Comparison of ENCODE assay signal across 16 cellular contexts in genomic region chr19:8452446-8453123, GRCh38. TPM values are rescaled to one million over a fixed set of nuclear protein-coding genes. Genes with fewer than 3 reads are reported as not detected.
A peak's percentile ranks its signal among the peaks of the same experiment; 100 is the strongest.
DNase-seq lines count a peak whose midpoint lies in the region; ATAC-seq, FAIRE-seq and TF ChIP-seq lines count a peak whose summit lies in the region.
"Had no signal": no experiment of that assay in that cellular context is flagged by ENCODE, and none has a peak within 500 bp of the region (broad histone marks: within the 10 kb centered on the region; RNA-seq: fewer than 3 reads in every experiment).

No MANE protein-coding gene starts in this region.

- no peak overlapping the region for H2BK15ac ChIP-seq in H9 (ENCODE audit: low read depth, low read length)

- TF ChIP-seq RAD21 in A549 (conservative IDR thresholded peaks at IDR 0.05 in 1 of 2, IDR thresholded peaks at IDR 0.05 in 1 of 2) = no peak

- TF ChIP-seq EP300 in A549 (IDR thresholded peaks at IDR 0.05) = no peak

- no peaks in the 10 kb centered on the region for H3K27me3 Mint-ChIP-seq in H9 (ENCODE audit: low read depth)
- no peaks in the 10 kb centered on the region for H3K27me3 Mint-ChIP-seq in central memory CD8-positive, alpha-beta T cell
- H3K27me3 Mint-ChIP-seq in nephron progenitor cell (ENCODE audit: low read depth, poor library complexity) = no peaks in the 10 kb centered on the region

- CTCF ChIA-PET in A549 (lab: Yijun Ruan, JAX) = interaction anchor here (1.5 kb wide), 1 partner anchor 40 kb away, joined by 6 read pairs; the partner anchor contains the start of gene MARCHF2

- no peaks in the 10 kb centered on the region for H3K23me2 ChIP-seq in H9 (ENCODE audit: insufficient read length, low read depth, low read length, poor library complexity, severe bottlenecking)

- no peak overlapping the region for H2BK120ac ChIP-seq in H9 (ENCODE audit: low read depth, low read length, poor library complexity, severe bottlenecking)

- 72% methylated on average over 4 of the region's 4 CpGs for WGBS in A549 (ENCODE audit: missing lambda C conversion rate)
- WGBS in H9 (ENCODE audit: extremely low coverage, insufficient read length, low lambda C conversion rate) = no CpG with 5 or more reads among the region's 4 CpGs

- no peak overlapping the region for H4K8ac ChIP-seq in H9 (replicated peaks; ENCODE audit: insufficient read length, low read depth, low read length)

- no peak overlapping the region for H2BK12ac ChIP-seq in H9 (ENCODE audit: insufficient read length, low read depth, low read length)

- no peak overlapping the region for H2AK5ac ChIP-seq in H9 (ENCODE audit: insufficient read length, low read length)

- no peak for TF ChIP-seq POLR2A in A549 (IDR thresholded peaks at IDR 0.05; ENCODE audit: low read length)

- no peak overlapping the region for H3K4ac ChIP-seq in H9 (ENCODE audit: low read depth, low read length)

- H3K27ac Mint-ChIP-seq in H9 (peak overlapping the region in 2 of 3 experiments; percentile 42 to 52; a peak in 4 of 7 replicates), nephron progenitor cell (peak overlapping the region; percentile 94)
- peak overlapping the region; percentile 11 for H3K27ac Mint-ChIP-seq in central memory CD8-positive, alpha-beta T cell (ENCODE audit: low read depth)

- H3K14ac ChIP-seq in H9 (ENCODE audit: insufficient read depth, low read length) = no peak overlapping the region

- no peaks in the 10 kb centered on the region for H3K9me3 ChIP-seq in A549
- no peaks in the 10 kb centered on the region for H3K9me3 ChIP-seq in H9 (ENCODE audit: control insufficient read depth, low read depth, low read length)
- H3K9me3 ChIP-seq: body of pancreas, heart right ventricle had no signal

- ATAC-seq in A549 = no peak
- ATAC-seq in central memory CD8-positive, alpha-beta T cell (replicated peaks; ENCODE audit: extremely low read depth, poor library complexity, severe bottlenecking) = no peak
- ATAC-seq in GM19463 (IDR thresholded peaks at IDR 0.05; ENCODE audit: unreplicated experiment) = no peak
- ATAC-seq: body of pancreas, heart right ventricle had no signal

- no peak overlapping the region for H4K91ac ChIP-seq in H9 (ENCODE audit: insufficient read length, low read depth, low read length)

- no peak overlapping the region for H3T11ph ChIP-seq in H9 (ENCODE audit: low read length)

- H4K20me1 ChIP-seq in H9 (ENCODE audit: control insufficient read depth, insufficient read depth, insufficient read length) = peaks cover 4% of the 10 kb centered on the region

- no peak overlapping the region for H3K23ac ChIP-seq in H9 (ENCODE audit: insufficient read length, low read depth, low read length)

- H3K18ac ChIP-seq in H9 (ENCODE audit: insufficient read length, low read depth, low read length) = no peak overlapping the region

- FAIRE-seq in A549 (lab: Jason Lieb, UNC) (no peak), urothelium cell line (lab: Jason Lieb, UNC) (no peak)
- FAIRE-seq: GM12892 had no signal

- H3K27me3 ChIP-seq in H9 (ENCODE audit: insufficient read depth, low read length) = no peaks in the 10 kb centered on the region
- H3K27me3 ChIP-seq: body of pancreas, heart right ventricle had no signal

- H3K4me3 Mint-ChIP-seq in H9 = no peak overlapping the region
- no peak overlapping the region for H3K4me3 Mint-ChIP-seq in central memory CD8-positive, alpha-beta T cell
- no peak overlapping the region for H3K4me3 Mint-ChIP-seq in nephron progenitor cell

- peaks cover 89% of the 10 kb centered on the region for H3K79me2 ChIP-seq in H9 (ENCODE audit: insufficient read depth, low read length)

- no peak overlapping the region for H2AFZ ChIP-seq in H9 (ENCODE audit: low read length)
- H2AFZ ChIP-seq: parathyroid adenoma had no signal

- no peak overlapping the region for H4K5ac ChIP-seq in H9 (ENCODE audit: insufficient read length, low read depth, low read length)

- H3K36me3 Mint-ChIP-seq in H9 (ENCODE audit: insufficient read depth in 1 of 3, low read depth in 3 of 3) = peaks cover 35 to 72% (median 57%) of the 10 kb centered on the region in 3 experiments
- H3K36me3 Mint-ChIP-seq in central memory CD8-positive, alpha-beta T cell (ENCODE audit: insufficient read depth) = peaks cover 53% of the 10 kb centered on the region
- peaks cover 61% of the 10 kb centered on the region for H3K36me3 Mint-ChIP-seq in nephron progenitor cell (ENCODE audit: low read depth)

- H3K56ac ChIP-seq in H9 (ENCODE audit: insufficient read length, low read depth, low read length) = no peak overlapping the region

- H3K9me3 Mint-ChIP-seq in H9 (no peaks in the 10 kb centered on the region), nephron progenitor cell (no peaks in the 10 kb centered on the region)
- no peaks in the 10 kb centered on the region for H3K9me3 Mint-ChIP-seq in central memory CD8-positive, alpha-beta T cell

- TF ChIP-seq CTCF in A549 (IDR thresholded peaks at IDR 0.05) = no peak
- no peak for TF ChIP-seq CTCF in H9 (conservative IDR thresholded peaks at IDR 0.05)
- no peak for TF ChIP-seq CTCF in nephron progenitor cell (IDR thresholded peaks at IDR 0.05)

- H3K4me2 ChIP-seq in A549 = peak overlapping the region; percentile 67
- H3K4me2 ChIP-seq in H9 (ENCODE audit: insufficient read depth, insufficient read length, low read length) = no peak overlapping the region

- H2BK20ac ChIP-seq in H9 (ENCODE audit: low read depth, low read length, poor library complexity, severe bottlenecking) = no peak overlapping the region

- no peaks in the 10 kb centered on the region for H3K79me1 ChIP-seq in H9 (ENCODE audit: insufficient read depth, low read depth, low read length, poor library complexity, severe bottlenecking)

- H2BK5ac ChIP-seq in H9 (ENCODE audit: insufficient read length, low read length) = no peak overlapping the region

- no peak overlapping the region for H3K9ac ChIP-seq in H9 (ENCODE audit: extremely low read depth, insufficient read length, low read length)
- H3K9ac ChIP-seq: parathyroid adenoma had no signal

- no peak overlapping the region for H3K4me3 ChIP-seq in A549
- H3K4me3 ChIP-seq: body of pancreas, heart right ventricle, SK-N-MC had no signal

- POLR2A ChIA-PET in A549 (lab: Yijun Ruan, JAX) = interaction anchor here (1.1 kb wide), 1 partner anchor 20 kb away, joined by 3 read pairs; no protein-coding TSS in a partner anchor

- no peak for DNase-seq in A549 (ENCODE audit: low read depth in 1 of 2, low spot score in 1 of 2)
- no peak for DNase-seq in H9
- DNase-seq in central memory CD8-positive, alpha-beta T cell (ENCODE audit: low spot score in 2 of 2) = no peak
- DNase-seq in nephron progenitor cell = no peak
- no peak for DNase-seq in GDM1 (lab: John Stamatoyannopoulos, UW)
- no peak for DNase-seq in urothelium cell line (ENCODE audit: low spot score)
- no peak for DNase-seq in NCI-H82 treated with DMSO at 0.1 percent for 48 hours (lab: John Stamatoyannopoulos, UW; ENCODE audit: unreplicated experiment)
- DNase-seq: heart right ventricle had no signal

- H3K4me1 Mint-ChIP-seq in H9 (peaks cover 74 to 82% of the 10 kb centered on the region in 2 experiments), nephron progenitor cell (peaks cover 82% of the 10 kb centered on the region)
- H3K4me1 Mint-ChIP-seq in central memory CD8-positive, alpha-beta T cell = peaks cover 82% of the 10 kb centered on the region

- H3K4me1 ChIP-seq in A549 (peaks cover 81% of the 10 kb centered on the region), H9 (ENCODE audit: insufficient read depth, low read length) (peaks cover 10% of the 10 kb centered on the region)

- H3K27ac ChIP-seq in A549 (no peak overlapping the region; a peak in 1 of 6 replicates), H9 (ENCODE audit: insufficient read length, low read depth, low read length) (no peak overlapping the region)
- H3K27ac ChIP-seq: parathyroid adenoma, SK-N-MC, VCaP had no signal

TF ChIP-seq in A549, 52 proteins besides CTCF, POLR2A, EP300 and RAD21:
- no peak for TF ChIP-seq HEYL (CRISPR knock-in tag; IDR thresholded peaks at IDR 0.05)
- no peak for TF ChIP-seq ZC3H11A (IDR thresholded peaks at IDR 0.05)
- no peak for TF ChIP-seq TP53 (CRISPR knock-in tag; IDR thresholded peaks at IDR 0.05)

RNA-seq across cellular contexts. Expression of gene HNRNPM, which starts 7.8 kb away (rescaled TPM):
- polyA plus RNA-seq in A549 (2011; rRNA removed) (94.1 and 168 TPM in 2 replicates), A549 (2017; fragmentation: RNase III; extraction: RNeasy Plus Mini Kit Qiagen cat#74134 plus additional on column Dnase treatment) (334 to 352 TPM (median 348 TPM) in 3 replicates)
- polyA plus RNA-seq in A549 (2012; cell fraction: cytosol; rRNA removed) = 354 and 442 TPM in 2 replicates
- polyA plus RNA-seq in A549 (2012; cell fraction: nucleus; rRNA removed) = 454 and 781 TPM in 2 replicates
- polyA minus RNA-seq in A549 (2011; rRNA and poly(A)+ RNA removed) = 44.2 and 49.0 TPM in 2 replicates
- total RNA-seq in H9 (2021) = 458 and 468 TPM in 2 replicates

RNA-seq across cellular contexts. Expression of gene MARCHF2, which starts 39.5 kb away (rescaled TPM):
- polyA plus RNA-seq in A549 (2011; rRNA removed) = 12.4 and 12.8 TPM in 2 replicates
- 20.7 and 33.3 TPM in 2 replicates for polyA plus RNA-seq in A549 (2012; cell fraction: cytosol; rRNA removed)
- polyA plus RNA-seq in A549 (2012; cell fraction: nucleus; rRNA removed) = 33.1 and 33.6 TPM in 2 replicates
- polyA plus RNA-seq in A549 (2017; fragmentation: RNase III; extraction: RNeasy Plus Mini Kit Qiagen cat#74134 plus additional on column Dnase treatment) = 13.1 to 15.3 TPM (median 13.2 TPM) in 3 replicates
- 16.7 and 27.6 TPM in 2 replicates for polyA minus RNA-seq in A549 (2011; rRNA and poly(A)+ RNA removed)
- 23.1 and 27.5 TPM in 2 replicates for total RNA-seq in H9 (2021)

RNA-seq across cellular contexts. Expression of gene PRAM1, which starts 49.9 kb away (rescaled TPM):
- 0.07 TPM in 1 of 2 replicates, not detected in the other for polyA plus RNA-seq in A549 (2011; rRNA removed)
- polyA plus RNA-seq in A549 (2012; cell fraction: cytosol; rRNA removed) = 0.05 TPM in 2 replicates
- polyA plus RNA-seq in A549 (2012; cell fraction: nucleus; rRNA removed) = 0.49 and 0.56 TPM in 2 replicates
- polyA plus RNA-seq in A549 (2017; fragmentation: RNase III; extraction: RNeasy Plus Mini Kit Qiagen cat#74134 plus additional on column Dnase treatment) = 0.08 to 0.28 TPM (median 0.13 TPM) in 3 replicates
- not detected in 2 replicates for polyA minus RNA-seq in A549 (2011; rRNA and poly(A)+ RNA removed)
- total RNA-seq in H9 (2021) = 0.44 TPM in 2 replicates
- total RNA-seq: H4, lung microvascular endothelial cell had no signal

Comparison
In these comparisons a context has a peak if more than half of its experiments do, and no peak if none do; other contexts are left out.
1. H3K27ac Mint-ChIP-seq: peak in every context shown above with its lines; median percentile 94 in nephron progenitor cell; 47 in H9; 11 in central memory CD8-positive, alpha-beta T cell.